8 cellular contexts compared by ENCODE assay signal in genomic region chr15:85443593-85444328, GRCh38.
DNase-seq lines count a peak whose midpoint lies in the region; ATAC-seq, FAIRE-seq and TF ChIP-seq lines count a peak whose summit lies in the region.

No MANE protein-coding gene starts in this region.

- peak; percentile 9 for FAIRE-seq in HTR-8/SVneo (lab: Jason Lieb, UNC)

- no peaks in the 10 kb centered on the region for H3K27me3 ChIP-seq in WERI-Rb-1 (ENCODE audit: insufficient read depth, low read depth, severe bottlenecking)

- ATAC-seq in GM21526 (IDR thresholded peaks at IDR 0.05; ENCODE audit: low FRiP score, unreplicated experiment), result peak; percentile 70

- DNase-seq in Daoy (ENCODE audit: low read depth) (peak; percentile 27), HTR-8/SVneo (ENCODE audit: insufficient read length, low spot score) (peak; percentile 21), SHP77 treated with DMSO at 0.1 percent for 48 hours (lab: John Stamatoyannopoulos, UW) (peak; percentile 20), fibroblast of the conjunctiva (ENCODE audit: low read depth) (peak; percentile 13), WERI-Rb-1 (no peak), Kasumi-1 (lab: John Stamatoyannopoulos, UW) (no peak)

- no peak for TF ChIP-seq CTCF in WERI-Rb-1 (IDR thresholded peaks at IDR 0.05; ENCODE audit: low read depth, low read length)

- H3K4me3 ChIP-seq in skin epidermis (no peak overlapping the region), WERI-Rb-1 (ENCODE audit: low read depth, low read length) (no peak overlapping the region)

- H3K27ac ChIP-seq in skin epidermis (peak overlapping the region in 14 of 21 experiments; percentile 16 to 74 (median 53)), WERI-Rb-1 (no peak overlapping the region)

- no peaks in the 10 kb centered on the region for H3K9me3 ChIP-seq in WERI-Rb-1 (ENCODE audit: severe bottlenecking)

- peaks cover 5% of the 10 kb centered on the region for H3K36me3 ChIP-seq in WERI-Rb-1

Comparison
In these comparisons a context has a peak if more than half of its experiments do, and no peak if none do; other contexts are left out.
1. DNase-seq: peak in Daoy (single experiment), HTR-8/SVneo (single experiment), SHP77 treated with DMSO at 0.1 percent for 48 hours (single experiment) and fibroblast of the conjunctiva (single experiment); none in WERI-Rb-1 (single experiment) and Kasumi-1 (0 of 2).